Comparison of ENCODE assay signal across 8 cellular contexts in genomic region chr19:44499962-44500949, GRCh38. TPM values are rescaled to one million over a fixed set of nuclear protein-coding genes. Genes with fewer than 3 reads are reported as not detected.
DNase-seq lines count a peak whose midpoint lies in the region; ATAC-seq and TF ChIP-seq lines count a peak whose summit lies in the region.

ZNF180 (minus strand) TSS chr19:44500522; CDS start chr19:44497334, 3,188 bp downstream.

- TF ChIP-seq CTCF in WI38 (IDR thresholded peaks at IDR 0.05; ENCODE audit: low read depth, low read length) (peak; percentile 34; the same call in 1 of the 2 replicates), cardiac fibroblast (IDR thresholded peaks at IDR 0.05; ENCODE audit: low read depth, low read length) (peak; percentile 62)

- peaks cover 19 to 30% (median 25%) of the 10 kb centered on the region in 3 donors for H3K36me3 Mint-ChIP-seq in immature natural killer cell

- DNase-seq in AG08396 (ENCODE audit: low spot score), result peak; percentile 96
- peak; percentile 97 for DNase-seq in NCI-H2196 treated with DMSO at 0.1 percent for 48 hours (lab: John Stamatoyannopoulos, UW; ENCODE audit: unreplicated experiment)
- peak; percentile 95 to 96 for DNase-seq in cardiac fibroblast (ENCODE audit: low read depth in 2 of 2)
- DNase-seq in immature natural killer cell, result peak; percentile 95 to 96 (median 96)
- DNase-seq in smooth muscle cell of the brain vasculature (ENCODE audit: low read depth, low spot score), result peak; percentile 91

- H3K4me1 Mint-ChIP-seq in immature natural killer cell, result peaks cover 41 to 52% of the 10 kb centered on the region in 2 donors

- ATAC-seq in GM18873 (IDR thresholded peaks at IDR 0.05; ENCODE audit: low FRiP score, unreplicated experiment) (peak; percentile 79), HG03135 (IDR thresholded peaks at IDR 0.05; ENCODE audit: unreplicated experiment) (peak; percentile 83)

- H3K27ac Mint-ChIP-seq in immature natural killer cell, result peak within 1 kb of the TSS; percentile 84 to 95 (median 90)

- peaks cover 3 to 17% (median 12%) of the 10 kb centered on the region in 3 donors for H3K27me3 Mint-ChIP-seq in immature natural killer cell (ENCODE audit: low read depth in 3 of 3)

- H3K4me3 ChIP-seq in WI38 (ENCODE audit: low read depth, low read length) (peak within 1 kb of the TSS; percentile 86), cardiac fibroblast (replicated peaks in 1 of 2; ENCODE audit: low read depth in 2 of 2, low read length in 2 of 2) (peak within 1 kb of the TSS; percentile 83 to 90)

- peaks cover 6 to 13% (median 9%) of the 10 kb centered on the region in 6 donors for H3K9me3 Mint-ChIP-seq in immature natural killer cell

- peak within 1 kb of the TSS; percentile 86 to 96 (median 94) for H3K4me3 Mint-ChIP-seq in immature natural killer cell

RNA-seq across cellular contexts. Expression of gene ZNF180, which starts in this region (rescaled TPM):
- 1 to 10 TPM; 2.3 to 7.9 (median 3.8) TPM for polyA plus RNA-seq in immature natural killer cell

Comparison
In these comparisons a context has a peak if more than half of its experiments do, and no peak if none do; other contexts are left out.
1. Peak in every context shown above with its lines: DNase-seq, ATAC-seq and H3K4me3 ChIP-seq.